29 cellular contexts compared by ENCODE assay signal in genomic region chr1:213120961-213121360, GRCh38.
"Had no signal": no experiment of that assay in that cellular context is flagged by ENCODE, and none has a peak within 500 bp of the region (broad histone marks: within the 10 kb centered on the region; RNA-seq: fewer than 3 reads in every experiment).

No MANE protein-coding gene starts in this region.

- H3K4me1 ChIP-seq: colonic mucosa, lower lobe of right lung, tibial nerve, upper lobe of right lung, uterus had no signal

- H3K4me3 ChIP-seq: colonic mucosa, gastrocnemius medialis, heart right ventricle, left ventricle myocardium inferior, lower lobe of right lung, pancreas, right atrium auricular region, spleen, thoracic aorta, tibial nerve, upper lobe of right lung, uterus had no signal

- DNase-seq: colonic mucosa; effector CD8-positive, alpha-beta T cell; endodermal cell; foreskin fibroblast; gastrocnemius medialis; glutamatergic neuron; heart right ventricle; hippocampal formation; immature natural killer cell; islet precursor cell; kidney glomerular epithelial cell; left colon; left ventricle myocardium inferior; lower lobe of right lung; natural killer cell; pancreas; spleen; stimulated activated CD4-positive, alpha-beta T cell treated with anti-CD3 and anti-CD28 coated beads, Interleukin-4, amount 100 ng/mL, for 4 hours; stimulated activated naive CD8-positive, alpha-beta T cell treated with anti-CD3 and anti-CD28 coated beads, Interleukin-15, Interleukin-2, amounts not matched to agents 100 U/mL and 50 U/mL, for 24 hours; substantia nigra; upper lobe of right lung; uterus had no signal

- H3K9me3 ChIP-seq: colonic mucosa, gastrocnemius medialis, heart right ventricle, left ventricle myocardium inferior, lower lobe of right lung, pancreas, right atrium auricular region, spleen, thoracic aorta, tibial nerve, upper lobe of right lung, uterus had no signal

- H3K36me3 ChIP-seq: colonic mucosa, gastrocnemius medialis, left ventricle myocardium inferior, pancreas, right atrium auricular region, thoracic aorta, tibial nerve, upper lobe of right lung, uterus had no signal

- H3K27ac ChIP-seq: colonic mucosa, epithelial cell of prostate, gastrocnemius medialis, heart right ventricle, left ventricle myocardium inferior, lower lobe of right lung, pancreas, right atrium auricular region, spleen, thoracic aorta, tibial nerve, upper lobe of right lung, uterus had no signal

- H3K27me3 ChIP-seq: colonic mucosa, gastrocnemius medialis, heart right ventricle, pancreas, right atrium auricular region, spleen, tibial nerve, upper lobe of right lung, uterus had no signal

- ATAC-seq: esophagus mucosa; gastrocnemius medialis; heart right ventricle; left colon; lower lobe of right lung; natural killer cell; pancreas; sciatic nerve; stimulated activated memory B cell treated with anti-CD40 and anti-IgM and Interleukin-4, amounts not matched to agents 10 μg/mL and 1 μg/mL and 100 μg/mL, for 72 hours; stimulated activated naive CD8-positive, alpha-beta T cell treated with anti-CD3 and anti-CD28 coated beads, Interleukin-15, Interleukin-2, amounts not matched to agents 100 U/mL and 50 U/mL, for 24 hours; upper lobe of right lung had no signal
